23 cellular contexts compared by ENCODE assay signal in the genomic region with DNA sequence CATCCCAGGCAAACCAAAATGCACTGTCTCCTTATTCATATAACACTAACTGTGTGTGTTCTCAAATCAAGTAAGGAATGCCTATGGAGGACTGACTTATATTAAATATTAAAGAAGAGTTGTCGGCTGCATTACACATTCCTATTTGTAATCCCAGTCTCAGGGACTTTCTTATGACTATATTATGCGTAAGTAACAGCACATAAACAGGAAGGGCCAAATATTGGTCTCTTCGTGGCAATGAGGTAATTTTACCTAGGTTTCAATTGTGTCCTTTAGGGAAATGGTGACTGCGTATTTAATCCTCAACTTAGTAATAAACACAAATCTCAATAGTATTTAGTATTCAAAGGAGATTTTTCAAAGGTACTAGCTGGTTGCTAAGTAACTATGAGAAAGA.
A peak's percentile ranks its signal among the peaks of the same experiment; 100 is the strongest.
DNase-seq lines count a peak whose midpoint lies in the region; ATAC-seq and TF ChIP-seq lines count a peak whose summit lies in the region.
"Had no signal": no experiment of that assay in that cellular context is flagged by ENCODE, and none has a peak within 500 bp of the region (broad histone marks: within the 10 kb centered on the region; RNA-seq: fewer than 3 reads in every experiment).

No MANE protein-coding gene starts in this region.

- no peaks in the 10 kb centered on the region for H3K9me3 ChIP-seq in endocrine pancreas (ENCODE audit: control insufficient read depth, low read length)
- H3K9me3 ChIP-seq in neuron (ENCODE audit: low read length), result no peaks in the 10 kb centered on the region

- in situ Hi-C loops in astrocyte of the spinal cord (cut with HindIII; ENCODE audit: low sequenced_read_pairs), result no loop called here

- no peak overlapping the region for H3K4me3 ChIP-seq in astrocyte of the spinal cord (ENCODE audit: low read depth, low read length)
- peak overlapping the region; percentile 2 for H3K4me3 ChIP-seq in endocrine pancreas (ENCODE audit: control insufficient read depth, insufficient read depth, low read length)
- H3K4me3 ChIP-seq in neuron (ENCODE audit: low read length), result no peak overlapping the region
- H3K4me3 ChIP-seq: GM23248 had no signal

- DNase-seq in HCEC 1CT, result peak; percentile 33
- peak; percentile 28 for DNase-seq in astrocyte of the spinal cord (ENCODE audit: low read depth, low spot score)
- no peak for DNase-seq in NCI-H2029 treated with DMSO at 0.1 percent for 48 hours (lab: John Stamatoyannopoulos, UW)
- DNase-seq in NCI-H526 (lab: John Stamatoyannopoulos, UW), result no peak
- no peak for DNase-seq in NCI-H526 treated with DMSO at 0.1 percent for 48 hours (lab: John Stamatoyannopoulos, UW)
- DNase-seq: 8988T, ACHN, BE2C, Calu3, DMS79 treated with DMSO at 0.1 percent for 48 hours, GM23248, H7, Karpas-422, NCI-H1092, NCI-H1436, NCI-H187, NCI-H446, NCI-H524 treated with DMSO at 0.1 percent for 48 hours, SHP77 treated with DMSO at 0.1 percent for 48 hours had no signal

- H3K27me3 ChIP-seq in endocrine pancreas (ENCODE audit: control insufficient read depth, insufficient read depth, low read length) (no peaks in the 10 kb centered on the region), neuron (ENCODE audit: insufficient read depth, low read length) (no peaks in the 10 kb centered on the region)
- H3K27me3 ChIP-seq: BE2C had no signal

- H2AFZ ChIP-seq in neuron (ENCODE audit: low read depth, low read length), result peak overlapping the region; percentile 13
- H2AFZ ChIP-seq: GM23248 had no signal

- TF ChIP-seq CTCF in astrocyte of the spinal cord (IDR thresholded peaks at IDR 0.05; ENCODE audit: low read depth, low read length), result no peak

- no peak overlapping the region for H3K9ac ChIP-seq in endocrine pancreas (ENCODE audit: control insufficient read depth, insufficient read depth, low read length)
- H3K9ac ChIP-seq: GM23248 had no signal

- ATAC-seq in GM21723 (IDR thresholded peaks at IDR 0.05; ENCODE audit: unreplicated experiment), result no peak
- ATAC-seq: Panc1 had no signal

- H3K36me3 ChIP-seq in endocrine pancreas (ENCODE audit: control insufficient read depth, insufficient read depth, low read length) (no peaks in the 10 kb centered on the region), neuron (ENCODE audit: insufficient read depth, low read length) (no peaks in the 10 kb centered on the region)
- H3K36me3 ChIP-seq: BE2C had no signal

- H3K4me1 ChIP-seq in endocrine pancreas (ENCODE audit: control insufficient read depth, insufficient read depth, low read length), result no peaks in the 10 kb centered on the region
- peaks cover 10% of the 10 kb centered on the region for H3K4me1 ChIP-seq in neuron (ENCODE audit: insufficient read depth, low read length)

Comparison
In these comparisons a context has a peak if more than half of its experiments do, and no peak if none do; other contexts are left out.
1. DNase-seq: peak in HCEC 1CT (single experiment) and astrocyte of the spinal cord (single experiment); none in NCI-H2029 treated with DMSO at 0.1 percent for 48 hours (single experiment), NCI-H526 (0 of 2) and NCI-H526 treated with DMSO at 0.1 percent for 48 hours (single experiment).